8 cellular contexts compared by ENCODE assay signal in genomic region chr16:58684001-58684353, GRCh38. TPM values are rescaled to one million over a fixed set of nuclear protein-coding genes. Genes with fewer than 3 reads are reported as not detected.
DNase-seq lines count a peak whose midpoint lies in the region; ATAC-seq and TF ChIP-seq lines count a peak whose summit lies in the region.

No MANE protein-coding gene starts in this region.

- H3K9me3 Mint-ChIP-seq in chondrocyte (ENCODE audit: low read depth), result no peaks in the 10 kb centered on the region

- H4K20me1 ChIP-seq in Loucy (ENCODE audit: insufficient read depth, low read length, poor library complexity, severe bottlenecking), result no peaks in the 10 kb centered on the region

- H3K4me2 ChIP-seq in Loucy (ENCODE audit: low read depth, low read length, poor library complexity, severe bottlenecking), result peak overlapping the region; percentile 94

- no peaks in the 10 kb centered on the region for H3K27me3 ChIP-seq in Loucy (ENCODE audit: insufficient read depth, low read length, poor library complexity, severe bottlenecking)
- no peaks in the 10 kb centered on the region for H3K27me3 ChIP-seq in uterus

- H3K4me3 Mint-ChIP-seq in chondrocyte (ENCODE audit: unreplicated experiment), result peak overlapping the region; percentile 94

- DNase-seq in chondrocyte (ENCODE audit: low spot score) (no peak), lung microvascular endothelial cell (ENCODE audit: low read depth in 2 of 2) (peak; percentile 31 to 35), uterus (no peak), NCI-H510A (lab: John Stamatoyannopoulos, UW) (no peak), cerebellar nuclear complex (lab: John Stamatoyannopoulos, UW) (no peak), NCI-H1417 treated with DMSO at 0.1 percent for 48 hours (lab: John Stamatoyannopoulos, UW) (no peak)

- no peak for TF ChIP-seq POLR2A in uterus (IDR thresholded peaks at IDR 0.05)

- H3K27ac Mint-ChIP-seq in chondrocyte (ENCODE audit: unreplicated experiment), result peak overlapping the region; percentile 95

- H3K4me1 ChIP-seq in Loucy (ENCODE audit: insufficient read depth, low read length, poor library complexity, severe bottlenecking) (peaks cover 11% of the 10 kb centered on the region), uterus (peaks cover 0 to 9% of the 10 kb centered on the region in 2 donors)

- H3K27ac ChIP-seq in uterus, result peak overlapping the region; percentile 37 to 60

- H3K9me2 ChIP-seq in Loucy (replicated peaks; ENCODE audit: low read depth, low read length), result no peaks in the 10 kb centered on the region

- H3K9me3 ChIP-seq in Loucy (ENCODE audit: insufficient read depth, low read depth, low read length), result no peaks in the 10 kb centered on the region
- no peaks in the 10 kb centered on the region for H3K9me3 ChIP-seq in uterus

- H3K27me3 Mint-ChIP-seq in chondrocyte (ENCODE audit: low read depth), result no peaks in the 10 kb centered on the region

- H3K36me3 Mint-ChIP-seq in chondrocyte (ENCODE audit: low read depth), result peaks cover 6% of the 10 kb centered on the region

- peak; percentile 5 for ATAC-seq in GM18498 (IDR thresholded peaks at IDR 0.05; ENCODE audit: unreplicated experiment)

- H3K79me2 ChIP-seq in Loucy (ENCODE audit: insufficient read depth, low read length), result no peaks in the 10 kb centered on the region

- H3K4me3 ChIP-seq in Loucy (ENCODE audit: low read length, poor library complexity, severe bottlenecking) (peak overlapping the region; percentile 94), uterus (peak overlapping the region; percentile 69 to 87)

- H3K36me3 ChIP-seq in Loucy (ENCODE audit: insufficient read depth, low read length) (no peaks in the 10 kb centered on the region), uterus (no peaks in the 10 kb centered on the region)

- intact Hi-C loops in uterus (cut with DNase I; ENCODE audit: low total_unique reads), result no loop called here

- peak overlapping the region; percentile 100 for H2AFZ ChIP-seq in Loucy (ENCODE audit: low read length)

- TF ChIP-seq CTCF in Loucy (conservative IDR thresholded peaks at IDR 0.05; ENCODE audit: low read length) (no peak), chondrocyte (IDR thresholded peaks at IDR 0.05) (no peak), uterus (IDR thresholded peaks at IDR 0.05) (no peak)

- peaks cover 27% of the 10 kb centered on the region for H3K4me1 Mint-ChIP-seq in chondrocyte (ENCODE audit: low read depth)

- peak overlapping the region; percentile 69 for H3K9ac ChIP-seq in Loucy (ENCODE audit: low read depth, low read length, poor library complexity, severe bottlenecking)

- no peaks in the 10 kb centered on the region for H3F3A ChIP-seq in Loucy (ENCODE audit: low read depth)

RNA-seq across cellular contexts. Expression of gene SLC38A7, which starts 0.6 kb away (rescaled TPM):
- total RNA-seq in chondrocyte, result 37.6 to 47.3 TPM (median 45.1 TPM) in 3 replicates
- total RNA-seq in lung microvascular endothelial cell, result 20.3 and 27.4 TPM in 2 replicates
- total RNA-seq in uterus, result 10 to 100 TPM in 2 of 4 donors, 1 to 10 TPM in 2; 6.2 to 15.5 (median 10.2) TPM

RNA-seq across cellular contexts. Expression of gene GOT2, which starts 50.1 kb away (rescaled TPM):
- total RNA-seq in chondrocyte (54.5 to 74.9 TPM (median 55.4 TPM) in 3 replicates), lung microvascular endothelial cell (30.8 and 34.2 TPM in 2 replicates), uterus (10 to 100 TPM; 12.6 to 54.9 (median 43.7) TPM)

RNA-seq across cellular contexts. Expression of gene CNOT1, which starts 54.4 kb away (rescaled TPM):
- total RNA-seq in chondrocyte (89.3 to 104 TPM (median 98.1 TPM) in 3 replicates), lung microvascular endothelial cell (96.4 and 104 TPM in 2 replicates), uterus (100 to 1,000 TPM in 3 of 4 donors, 10 to 100 TPM in 1; 69.4 to 173 (median 151) TPM)

Comparison
In these comparisons a context has a peak if more than half of its experiments do, and no peak if none do; other contexts are left out.
1. DNase-seq: peak in lung microvascular endothelial cell (2 of 2); none in chondrocyte (single experiment), uterus (0 of 2), NCI-H510A (single experiment), cerebellar nuclear complex (0 of 2) and NCI-H1417 treated with DMSO at 0.1 percent for 48 hours (single experiment).